ENCODE assay signal across 1 cellular context in genomic region chr4:37968747-37969146, GRCh38.
TF ChIP-seq lines count a peak whose summit lies in the region.

No MANE protein-coding gene starts in this region.

TF ChIP-seq in WTC11, 78 proteins besides CTCF, POLR2A, EP300 and RAD21 (continued from another document):
- no peak for TF ChIP-seq GTF2I (CRISPR knock-in tag; conservative IDR thresholded peaks at IDR 0.05)
